Comparison of ENCODE assay signal across 7 cellular contexts in the genomic region with DNA sequence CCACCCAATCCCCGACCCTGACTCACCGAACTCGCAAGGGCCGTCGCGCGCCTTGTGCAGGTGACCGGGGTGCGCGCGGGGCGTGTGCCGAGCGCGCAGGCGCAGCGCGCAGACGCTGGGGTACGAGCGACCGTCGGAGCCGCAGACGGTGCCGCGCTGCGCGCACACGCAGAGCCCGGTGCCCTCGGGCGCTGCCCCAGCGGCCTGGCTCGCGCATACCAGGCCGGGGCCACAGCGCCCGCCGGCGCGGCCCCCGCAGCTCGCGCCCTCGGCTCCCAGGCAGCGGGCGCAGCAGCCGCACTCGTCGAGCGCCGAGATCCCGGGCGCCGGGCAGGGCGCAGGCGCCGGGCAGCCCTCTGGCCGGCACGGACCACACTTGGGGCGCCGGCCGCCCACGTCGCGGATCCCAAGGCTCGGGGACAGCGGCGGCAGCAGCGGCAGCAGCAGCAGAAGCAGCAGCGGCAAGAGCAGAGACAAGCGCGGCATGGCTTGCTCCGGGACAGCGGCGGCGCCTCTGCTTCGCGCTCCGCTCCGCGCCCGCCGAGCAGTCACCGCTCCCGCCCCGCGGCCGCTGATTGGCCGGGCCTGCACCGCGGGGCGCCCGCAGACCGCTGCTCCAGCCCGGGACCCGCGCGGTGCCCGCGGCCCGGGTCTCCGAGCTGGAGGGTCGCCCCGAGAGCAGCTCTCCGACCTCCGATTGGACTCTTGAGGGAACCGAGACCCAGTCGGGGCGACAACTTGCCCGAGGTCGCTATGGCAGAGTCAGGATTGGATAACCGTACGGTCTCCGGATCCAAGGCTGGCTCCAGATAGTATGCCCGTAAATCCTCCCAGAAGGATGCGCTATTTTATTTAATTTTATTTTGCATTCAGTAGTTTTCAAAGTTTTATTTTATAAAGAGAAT. TPM values are rescaled to one million over a fixed set of nuclear protein-coding genes. Genes with fewer than 3 reads are reported as not detected.
A peak's percentile ranks its signal among the peaks of the same experiment; 100 is the strongest.
DNase-seq lines count a peak whose midpoint lies in the region; ATAC-seq lines count a peak whose summit lies in the region.

Gene IGFBPL1, minus strand, starts transcription at position 516 of the 905 bp plus-strand sequence. Its CDS starts 30 bp downstream, at position 486.

- no peaks in the 10 kb centered on the region for H3K4me1 Mint-ChIP-seq in activated naive CD8-positive, alpha-beta T cell treated with anti-CD3 and anti-CD28 coated beads, Interleukin-2, amount 50 U/mL, for 24 hours

- DNase-seq in M059J (ENCODE audit: low read depth) (peak; percentile 32), MV-4-11 (lab: John Stamatoyannopoulos, UW) (no peak)
- peak; percentile 7 for DNase-seq in activated naive CD8-positive, alpha-beta T cell treated with anti-CD3 and anti-CD28 coated beads, Interleukin-2, amount 50 U/mL, for 24 hours
- peak; percentile 50 for DNase-seq in stimulated activated CD4-positive, alpha-beta T cell treated with anti-CD3 and anti-CD28 coated beads, Interleukin-15, amount 100 ng/mL, for 24 hours

- H3K4me3 ChIP-seq in GM08714 (ENCODE audit: low read length) = peak within 1 kb of the TSS; percentile 42; the same call in 1 of the 2 replicates
- H3K4me3 ChIP-seq in iPS-18a (ENCODE audit: low read length) = peak within 1 kb of the TSS; percentile 63

- ATAC-seq in activated naive CD8-positive, alpha-beta T cell treated with anti-CD3 and anti-CD28 coated beads, Interleukin-2, amount 50 U/mL, for 24 hours = peak; percentile 33
- ATAC-seq in HG03097 (IDR thresholded peaks at IDR 0.05; ENCODE audit: low FRiP score, unreplicated experiment) = no peak

- no peaks in the 10 kb centered on the region for H3K36me3 Mint-ChIP-seq in activated naive CD8-positive, alpha-beta T cell treated with anti-CD3 and anti-CD28 coated beads, Interleukin-2, amount 50 U/mL, for 24 hours (ENCODE audit: low read depth)

- no peaks in the 10 kb centered on the region for H3K36me3 ChIP-seq in iPS-18a (ENCODE audit: control insufficient read depth, low read depth, low read length)

- peaks cover 47% of the 10 kb centered on the region for H3K27me3 ChIP-seq in iPS-18a (ENCODE audit: control insufficient read depth, insufficient read depth, low read length)

- no peaks in the 10 kb centered on the region for H3K9me3 Mint-ChIP-seq in activated naive CD8-positive, alpha-beta T cell treated with anti-CD3 and anti-CD28 coated beads, Interleukin-2, amount 50 U/mL, for 24 hours

- no peak within 1 kb of the TSS for H3K27ac Mint-ChIP-seq in activated naive CD8-positive, alpha-beta T cell treated with anti-CD3 and anti-CD28 coated beads, Interleukin-2, amount 50 U/mL, for 24 hours

- no peak within 1 kb of the TSS for H3K4me3 Mint-ChIP-seq in activated naive CD8-positive, alpha-beta T cell treated with anti-CD3 and anti-CD28 coated beads, Interleukin-2, amount 50 U/mL, for 24 hours

- H3K27ac ChIP-seq in iPS-18a (ENCODE audit: low read length) = no peak within 1 kb of the TSS

- H3K4me1 ChIP-seq in iPS-18a (ENCODE audit: control insufficient read depth, low read depth, low read length) = peaks cover 25% of the 10 kb centered on the region

- no peak within 1 kb of the TSS for H3K9ac ChIP-seq in iPS-18a (ENCODE audit: low read length)

- H3K27me3 Mint-ChIP-seq in activated naive CD8-positive, alpha-beta T cell treated with anti-CD3 and anti-CD28 coated beads, Interleukin-2, amount 50 U/mL, for 24 hours = peaks cover 40% of the 10 kb centered on the region

- H3K9me3 ChIP-seq in iPS-18a (ENCODE audit: control insufficient read depth, low read depth, low read length) = no peaks in the 10 kb centered on the region

RNA-seq across cellular contexts. Expression of gene IGFBPL1, which starts in this region (rescaled TPM):
- total RNA-seq in M059J (2014; rRNA removed; shearing (Covaris generic)) = 5.5 and 6.4 TPM in 2 replicates
